In genomic region chr20:21511850-21512633, GRCh38 we compare ENCODE assay signal across 1 cellular context.
TF ChIP-seq lines count a peak whose summit lies in the region.

No MANE protein-coding gene starts in this region.

TF ChIP-seq in SK-N-SH treated with all-trans-retinoic acid at 6 μM for 48 hours, 23 proteins besides CTCF, POLR2A, EP300 and RAD21 (continued from another document):
- no peak for TF ChIP-seq PPARA (CRISPR knock-in tag; IDR thresholded peaks at IDR 0.05; ENCODE audit: borderline replicate concordance)
- TF ChIP-seq ZNF70 (CRISPR knock-in tag; IDR thresholded peaks at IDR 0.05): no peak
- no peak for TF ChIP-seq ZC3H10 (CRISPR knock-in tag; IDR thresholded peaks at IDR 0.05)
- no peak for TF ChIP-seq CSRNP3 (CRISPR knock-in tag; IDR thresholded peaks at IDR 0.05)
- TF ChIP-seq ISL1 (CRISPR knock-in tag; IDR thresholded peaks at IDR 0.05): no peak
- TF ChIP-seq OSR1 (CRISPR knock-in tag; IDR thresholded peaks at IDR 0.05): no peak
